In the genomic region with DNA sequence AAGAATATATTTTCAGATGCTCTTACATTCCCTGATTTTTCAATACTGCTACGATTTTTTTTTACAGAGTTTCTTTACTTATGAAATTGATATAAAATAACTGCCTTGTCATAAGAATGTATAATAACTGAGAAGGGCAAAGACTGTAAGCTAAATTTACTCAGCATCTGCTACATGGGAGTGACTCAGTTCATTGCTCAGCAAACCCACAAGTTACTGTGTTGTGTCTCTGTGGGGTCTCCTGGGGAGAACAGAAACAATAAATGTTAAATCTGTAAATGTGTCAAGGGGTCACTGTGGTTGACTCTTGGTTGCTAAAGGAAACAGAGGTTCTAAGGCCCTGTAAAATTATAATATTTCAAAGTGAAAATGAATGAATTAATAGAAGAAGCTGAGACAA, we compare ENCODE assay signal across 10 cellular contexts.
DNase-seq lines count a peak whose midpoint lies in the region; ATAC-seq and TF ChIP-seq lines count a peak whose summit lies in the region.
"Had no signal": no experiment of that assay in that cellular context is flagged by ENCODE, and none has a peak within 500 bp of the region (broad histone marks: within the 10 kb centered on the region; RNA-seq: fewer than 3 reads in every experiment).

No MANE protein-coding gene starts in this region.

- TF ChIP-seq RAD21 in SK-N-SH (IDR thresholded peaks at IDR 0.05; ENCODE audit: low read length), result no peak

- H2AFZ ChIP-seq in SK-N-SH (ENCODE audit: low read depth), result no peak overlapping the region

- no peak overlapping the region for H3K4me3 ChIP-seq in SK-N-SH (ENCODE audit: low read depth in 2 of 2, low read length in 1 of 2)

- peak overlapping the region; percentile 56 for H3K9ac ChIP-seq in SK-N-SH

- peaks cover 16% of the 10 kb centered on the region for H3F3A ChIP-seq in SK-N-SH (replicated peaks; ENCODE audit: insufficient read depth)

- TF ChIP-seq CTCF in SK-N-SH (IDR thresholded peaks at IDR 0.05), result no peak

- POLR2A ChIA-PET in SK-N-SH (lab: Yijun Ruan, JAX), result no interaction called here

- peak; percentile 9 for DNase-seq in DMS 273 (lab: John Stamatoyannopoulos, UW; ENCODE audit: unreplicated experiment)
- DNase-seq in DMS 273 treated with DMSO at 0.1 percent for 48 hours (lab: John Stamatoyannopoulos, UW), result no peak
- no peak for DNase-seq in SK-N-SH
- peak; percentile 47 for DNase-seq in smooth muscle cell of the brain vasculature (ENCODE audit: low read depth, low spot score)
- DNase-seq in NCI-H1436 (lab: John Stamatoyannopoulos, UW), result no peak
- no peak for DNase-seq in HK-2 (ENCODE audit: unreplicated experiment)

- H3K4me2 ChIP-seq in SK-N-SH, result peak overlapping the region; percentile 53

- H3K27ac ChIP-seq in SK-N-SH (ENCODE audit: low read depth in 2 of 2, low read length in 1 of 2), result peak overlapping the region; percentile 69 to 93; a peak in 3 of 4 replicates
- H3K27ac ChIP-seq: 22Rv1 had no signal

- no peaks in the 10 kb centered on the region for H3K27me3 ChIP-seq in SK-N-SH (ENCODE audit: insufficient read depth)

- TF ChIP-seq EP300 in SK-N-SH (IDR thresholded peaks at IDR 0.05; ENCODE audit: borderline replicate concordance in 1 of 2, low read depth in 1 of 2, low read length in 1 of 2), result peak in 1 of 2 experiments; percentile 39; a peak in 1 of 4 replicates

- H3K4me1 ChIP-seq in SK-N-SH (ENCODE audit: control insufficient read depth in 1 of 2, insufficient read depth in 2 of 2, low read depth in 1 of 2, low read length in 1 of 2), result peaks cover 2 to 17% of the 10 kb centered on the region in 2 experiments; a peak in 3 of 4 replicates

- WGBS in SK-N-SH (ENCODE audit: low lambda C conversion rate), result 22% methylated on average over 1 of the region's 1 CpG

- CTCF ChIA-PET in SK-N-SH (lab: Yijun Ruan, JAX), result interaction anchor here (0.7 to 1.6 kb wide), 3 partner anchors 11 to 194 kb away, joined by 3 to 4 read pairs (median 3); no protein-coding TSS in a partner anchor

- ATAC-seq in HG02938 (IDR thresholded peaks at IDR 0.05; ENCODE audit: unreplicated experiment) (peak; percentile 88), GM19035 (IDR thresholded peaks at IDR 0.05; ENCODE audit: unreplicated experiment) (no peak)
- ATAC-seq: Panc1 had no signal

- H3K79me2 ChIP-seq in SK-N-SH (ENCODE audit: insufficient read depth), result no peaks in the 10 kb centered on the region

- H4K20me1 ChIP-seq in SK-N-SH (ENCODE audit: insufficient read depth), result 0 out of 2 replicates have a peak, but pooled peaks cover 2% of the 10 kb centered on the region

- H3K9me2 ChIP-seq in SK-N-SH, result no peaks in the 10 kb centered on the region

- H3K36me3 ChIP-seq in SK-N-SH (replicated peaks in 1 of 2; ENCODE audit: control insufficient read depth in 1 of 2, insufficient read depth in 2 of 2, low read length in 1 of 2), result no peaks in the 10 kb centered on the region

- no peaks in the 10 kb centered on the region for H3K9me3 ChIP-seq in SK-N-SH

TF ChIP-seq in SK-N-SH, 30 proteins besides CTCF, POLR2A, EP300 and RAD21:
- TF ChIP-seq EZH2phosphoT487 (IDR thresholded peaks at IDR 0.05; ENCODE audit: borderline replicate concordance, low read depth) (no peak), FOSL2 (IDR thresholded peaks at IDR 0.05; ENCODE audit: borderline replicate concordance, low read depth) (peak; percentile 58), RCOR1 (IDR thresholded peaks at IDR 0.05; ENCODE audit: low read length) (no peak), MEF2A (IDR thresholded peaks at IDR 0.05; ENCODE audit: borderline replicate concordance, low read depth) (peak; percentile 61; the same call in 1 of the 2 replicates), PBX3 (IDR thresholded peaks at IDR 0.05) (peak; percentile 31; the same call in 1 of the 2 replicates), JUND (IDR thresholded peaks at IDR 0.05) (peak; percentile 51), ZBTB33 (IDR thresholded peaks at IDR 0.05; ENCODE audit: borderline replicate concordance, low read depth) (no peak), TCF12 (IDR thresholded peaks at IDR 0.05) (peak; percentile 76), RXRA (IDR thresholded peaks at IDR 0.05; ENCODE audit: borderline replicate concordance, low read depth) (peak; percentile 43; the same call in 1 of the 2 replicates), SMC3 (IDR thresholded peaks at IDR 0.05; ENCODE audit: low read depth, low read length) (no peak), TAF1 (IDR thresholded peaks at IDR 0.05; ENCODE audit: borderline replicate concordance, low read depth, low read length) (no peak), TEAD4 (IDR thresholded peaks at IDR 0.05; ENCODE audit: borderline replicate concordance, insufficient read depth) (no peak), ELF1 (IDR thresholded peaks at IDR 0.05) (no peak), CHD2 (IDR thresholded peaks at IDR 0.05; ENCODE audit: low read length, partially characterized antibody) (no peak), MAX (IDR thresholded peaks at IDR 0.05; ENCODE audit: low read depth) (no peak), POLR2AphosphoS5 (IDR thresholded peaks at IDR 0.05; ENCODE audit: low read depth, low read length) (no peak)
- TF ChIP-seq, protein P1, sequence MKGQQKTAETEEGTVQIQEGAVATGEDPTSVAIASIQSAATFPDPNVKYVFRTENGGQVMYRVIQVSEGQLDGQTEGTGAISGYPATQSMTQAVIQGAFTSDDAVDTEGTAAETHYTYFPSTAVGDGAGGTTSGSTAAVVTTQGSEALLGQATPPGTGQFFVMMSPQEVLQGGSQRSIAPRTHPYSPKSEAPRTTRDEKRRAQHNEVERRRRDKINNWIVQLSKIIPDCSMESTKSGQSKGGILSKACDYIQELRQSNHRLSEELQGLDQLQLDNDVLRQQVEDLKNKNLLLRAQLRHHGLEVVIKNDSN (IDR thresholded peaks at IDR 0.05; ENCODE audit: borderline replicate concordance, low read depth), result no peak

Comparison
In these comparisons a context has a peak if more than half of its experiments do, and no peak if none do; other contexts are left out.
1. DNase-seq: peak in DMS 273 (single experiment) and smooth muscle cell of the brain vasculature (single experiment); none in DMS 273 treated with DMSO at 0.1 percent for 48 hours (single experiment), SK-N-SH (single experiment), NCI-H1436 (single experiment) and HK-2 (single experiment).